Comparison of ENCODE assay signal across 8 cellular contexts in genomic region chr13:29496241-29496712, GRCh38.
A peak's percentile ranks its signal among the peaks of the same experiment; 100 is the strongest.
DNase-seq lines count a peak whose midpoint lies in the region; ATAC-seq, FAIRE-seq and TF ChIP-seq lines count a peak whose summit lies in the region.

No MANE protein-coding gene starts in this region.

- H3K27ac ChIP-seq in astrocyte (ENCODE audit: low read depth, low read length) (no peak overlapping the region), WERI-Rb-1 (no peak overlapping the region)

- H3K9me3 Mint-ChIP-seq in astrocyte (ENCODE audit: unreplicated experiment), result no peaks in the 10 kb centered on the region

- ATAC-seq in HG03457 (IDR thresholded peaks at IDR 0.05; ENCODE audit: unreplicated experiment) (peak; percentile 60), omental fat pad (ENCODE audit: low FRiP score) (peak; percentile 88), GM19351 (IDR thresholded peaks at IDR 0.05; ENCODE audit: unreplicated experiment) (no peak)

- H3K36me3 ChIP-seq in astrocyte (ENCODE audit: insufficient read depth, low read length), result no peaks in the 10 kb centered on the region
- H3K36me3 ChIP-seq in WERI-Rb-1, result no peaks in the 10 kb centered on the region

- no peak overlapping the region for H3K9ac ChIP-seq in astrocyte (ENCODE audit: low read length)

- no peaks in the 10 kb centered on the region for H3K79me2 ChIP-seq in astrocyte (ENCODE audit: insufficient read depth, low read length)

- H4K20me1 ChIP-seq in astrocyte (ENCODE audit: insufficient read depth, low read length), result no peaks in the 10 kb centered on the region

- H3K9me3 ChIP-seq in astrocyte (ENCODE audit: insufficient read depth, low read depth, low read length) (no peaks in the 10 kb centered on the region), WERI-Rb-1 (ENCODE audit: severe bottlenecking) (no peaks in the 10 kb centered on the region)

- peak overlapping the region; percentile 56 for H3K27ac Mint-ChIP-seq in astrocyte (ENCODE audit: unreplicated experiment)

- DNase-seq in GM19238 (ENCODE audit: insufficient read length, low spot score) (peak; percentile 22), astrocyte (ENCODE audit: low read depth) (no peak), omental fat pad (ENCODE audit: low spot score) (no peak), NCI-H774 (lab: John Stamatoyannopoulos, UW) (no peak), midbrain (lab: John Stamatoyannopoulos, UW) (no peak), WERI-Rb-1 (no peak)

- H3K4me2 ChIP-seq in astrocyte (ENCODE audit: low read length), result no peak overlapping the region

- H3K4me3 ChIP-seq in astrocyte (ENCODE audit: insufficient read depth, low read depth, low read length) (no peak overlapping the region), WERI-Rb-1 (ENCODE audit: low read depth, low read length) (no peak overlapping the region)

- H3K4me1 Mint-ChIP-seq in astrocyte (ENCODE audit: low read depth, unreplicated experiment), result peaks cover 24% of the 10 kb centered on the region

- TF ChIP-seq CTCF in astrocyte (IDR thresholded peaks at IDR 0.05; ENCODE audit: insufficient read depth, low read depth, low read length) (no peak), omental fat pad (IDR thresholded peaks at IDR 0.05) (no peak), WERI-Rb-1 (IDR thresholded peaks at IDR 0.05; ENCODE audit: low read depth, low read length) (no peak)

- FAIRE-seq in astrocyte (lab: Jason Lieb, UNC), result no peak

- peaks cover 17% of the 10 kb centered on the region for H3K27me3 Mint-ChIP-seq in astrocyte (ENCODE audit: low read depth, unreplicated experiment)

- H3K4me1 ChIP-seq in astrocyte (ENCODE audit: insufficient read depth, low read length), result peaks cover 7% of the 10 kb centered on the region

- H2AFZ ChIP-seq in astrocyte (ENCODE audit: low read depth, low read length), result no peak overlapping the region

- no peaks in the 10 kb centered on the region for H3K36me3 Mint-ChIP-seq in astrocyte (ENCODE audit: low read depth, unreplicated experiment)

- H3K4me3 Mint-ChIP-seq in astrocyte (ENCODE audit: unreplicated experiment), result peak overlapping the region; percentile 17

- peaks cover 28% of the 10 kb centered on the region for H3K27me3 ChIP-seq in astrocyte (ENCODE audit: insufficient read depth, low read length)
- no peaks in the 10 kb centered on the region for H3K27me3 ChIP-seq in WERI-Rb-1 (ENCODE audit: insufficient read depth, low read depth, severe bottlenecking)
